In the genomic region with DNA sequence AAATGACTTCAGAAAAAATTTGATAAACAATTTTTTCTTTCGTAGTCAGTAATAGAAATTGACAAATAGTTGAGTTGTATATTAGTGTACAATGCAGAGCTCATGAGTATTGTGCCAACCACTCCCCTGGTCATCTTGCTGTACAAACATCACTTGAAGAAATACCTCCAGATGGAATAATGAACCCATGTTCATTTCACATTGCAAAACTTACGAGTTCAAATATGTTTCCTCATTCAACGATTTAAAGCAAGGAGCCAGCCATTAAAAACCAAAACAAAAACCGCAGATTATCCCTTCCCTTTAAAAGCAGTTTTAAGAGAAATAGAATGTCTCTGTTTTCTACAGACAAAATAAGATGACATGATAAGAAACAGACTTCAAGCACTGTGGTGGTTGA, we compare ENCODE assay signal across 21 cellular contexts.
"Had no signal": no experiment of that assay in that cellular context is flagged by ENCODE, and none has a peak within 500 bp of the region (broad histone marks: within the 10 kb centered on the region; RNA-seq: fewer than 3 reads in every experiment).

No MANE protein-coding gene starts in this region.

- ATAC-seq: effector memory CD8-positive, alpha-beta T cell; foreskin keratinocyte; left cardiac atrium; lower lobe of right lung; naive thymus-derived CD8-positive, alpha-beta T cell; stimulated activated effector memory CD8-positive, alpha-beta T cell treated with anti-CD3 and anti-CD28 coated beads, Interleukin-12 subunit alpha, Interleukin-12 subunit beta, amount 100 ng/mL, for 72 hours had no signal

- H3K36me3 ChIP-seq: prostate gland, right atrium auricular region, sigmoid colon, thyroid gland had no signal

- H3K4me1 ChIP-seq: foreskin keratinocyte, left ventricle myocardium inferior, lower lobe of right lung, prostate gland, right atrium auricular region, sigmoid colon had no signal

- H3K9me3 ChIP-seq: left ventricle myocardium inferior, lower lobe of right lung, prostate gland, right atrium auricular region, sigmoid colon, stomach, thyroid gland had no signal

- H3K27ac Mint-ChIP-seq: effector memory CD8-positive, alpha-beta T cell; naive thymus-derived CD8-positive, alpha-beta T cell; nephron progenitor cell; stimulated activated effector memory CD8-positive, alpha-beta T cell treated with anti-CD3 and anti-CD28 coated beads, Interleukin-12 subunit alpha, Interleukin-12 subunit beta, amount 100 ng/mL, for 72 hours had no signal

- DNase-seq: cerebellar nuclear complex; cortex of kidney; effector memory CD8-positive, alpha-beta T cell; foreskin keratinocyte; head of caudate nucleus; left cardiac atrium; left ventricle myocardium inferior; lower lobe of right lung; naive thymus-derived CD8-positive, alpha-beta T cell; nephron progenitor cell; nucleus accumbens; sigmoid colon; stimulated activated CD4-positive, alpha-beta T cell treated with anti-CD3 and anti-CD28 coated beads, Interleukin-2, amount 100 ng/mL, for 24 hours; stimulated activated CD4-positive, alpha-beta T cell treated with anti-CD3 and anti-CD28 coated beads, Interleukin-4, amount 100 ng/mL, for 24 hours; stimulated activated naive CD4-positive, alpha-beta T cell treated with Interleukin-2 at 50 U/mL for 16 hours; stomach; thyroid gland; trophoblast cell had no signal

- H3K27ac ChIP-seq: foreskin keratinocyte, left ventricle myocardium inferior, lower lobe of right lung, prostate gland, right atrium auricular region, sigmoid colon, stomach, thyroid gland had no signal

- H3K27me3 Mint-ChIP-seq: effector memory CD8-positive, alpha-beta T cell; naive thymus-derived CD8-positive, alpha-beta T cell had no signal

- H3K4me3 Mint-ChIP-seq: effector memory CD8-positive, alpha-beta T cell; naive thymus-derived CD8-positive, alpha-beta T cell; nephron progenitor cell; stimulated activated effector memory CD8-positive, alpha-beta T cell treated with anti-CD3 and anti-CD28 coated beads, Interleukin-12 subunit alpha, Interleukin-12 subunit beta, amount 100 ng/mL, for 72 hours had no signal

- H3K9me3 Mint-ChIP-seq: effector memory CD8-positive, alpha-beta T cell; naive thymus-derived CD8-positive, alpha-beta T cell; nephron progenitor cell; stimulated activated effector memory CD8-positive, alpha-beta T cell treated with anti-CD3 and anti-CD28 coated beads, Interleukin-12 subunit alpha, Interleukin-12 subunit beta, amount 100 ng/mL, for 72 hours had no signal

- H3K27me3 ChIP-seq: foreskin keratinocyte, right atrium auricular region, sigmoid colon, stomach, thyroid gland had no signal

- H3K4me1 Mint-ChIP-seq: nephron progenitor cell had no signal

- H3K4me3 ChIP-seq: left ventricle myocardium inferior, lower lobe of right lung, prostate gland, right atrium auricular region, sigmoid colon, stomach, thyroid gland had no signal
